ENCODE assay signal across 1 cellular context in genomic region chrX:44003975-44004374, GRCh38.
TF ChIP-seq lines count a peak whose summit lies in the region.

No MANE protein-coding gene starts in this region.

TF ChIP-seq in HEK293T, 16 proteins besides CTCF, POLR2A, EP300 and RAD21 (continued from another document):
- TF ChIP-seq FOXA1 (IDR thresholded peaks at IDR 0.05) (no peak), ZNF384 (IDR thresholded peaks at IDR 0.05) (no peak), LEF1 (IDR thresholded peaks at IDR 0.05; ENCODE audit: borderline replicate concordance) (no peak), SUZ12 (IDR thresholded peaks at IDR 0.05) (no peak), NFRKB (IDR thresholded peaks at IDR 0.05) (no peak), BHLHE40 (IDR thresholded peaks at IDR 0.05; ENCODE audit: borderline replicate concordance) (no peak), PKNOX1 (IDR thresholded peaks at IDR 0.05) (no peak)
